Comparison of ENCODE assay signal across 8 cellular contexts in the genomic region with DNA sequence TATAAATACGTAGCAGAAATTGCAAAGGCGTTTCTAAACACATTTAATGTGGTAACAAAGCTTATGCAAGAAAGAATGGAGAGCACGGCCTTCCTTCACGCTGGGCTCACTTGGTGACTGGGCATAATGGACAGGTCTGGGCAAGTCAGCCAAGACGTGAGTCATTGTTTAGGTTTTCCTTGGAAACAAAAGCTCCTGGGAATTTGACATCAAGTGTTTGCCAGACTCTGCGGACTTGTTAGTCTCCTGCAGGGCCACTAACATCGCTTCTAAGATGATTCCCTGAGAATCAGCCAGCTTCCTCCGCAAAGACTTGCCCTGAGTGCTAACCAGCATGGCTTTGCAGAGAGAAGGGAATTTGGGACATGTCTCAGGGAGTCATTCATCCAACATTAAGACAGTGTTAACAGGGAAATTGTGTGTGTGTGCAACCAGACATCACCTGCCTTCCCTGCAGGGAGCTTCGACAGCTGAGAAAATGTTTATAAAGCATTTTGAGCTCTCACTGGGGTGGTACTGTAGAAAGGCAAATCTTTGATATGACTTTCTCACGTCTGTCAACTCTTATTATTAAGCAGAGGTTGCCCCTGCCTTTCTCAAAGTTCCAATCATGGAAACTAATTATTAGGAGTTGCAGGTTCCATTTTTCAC.
DNase-seq lines count a peak whose midpoint lies in the region; ATAC-seq and TF ChIP-seq lines count a peak whose summit lies in the region.
"Had no signal": no experiment of that assay in that cellular context is flagged by ENCODE, and none has a peak within 500 bp of the region (broad histone marks: within the 10 kb centered on the region; RNA-seq: fewer than 3 reads in every experiment).

No MANE protein-coding gene starts in this region.

- no peaks in the 10 kb centered on the region for H3K9me1 ChIP-seq in IMR-90 (ENCODE audit: insufficient read depth, low read length)

- H3K4ac ChIP-seq in IMR-90 (ENCODE audit: low read depth, low read length) = no peak overlapping the region

- H3K9ac ChIP-seq in IMR-90 (ENCODE audit: low read depth, low read length) = no peak overlapping the region

- H3K27me3 Mint-ChIP-seq in WTC11 (ENCODE audit: low read depth) = peaks cover 36% of the 10 kb centered on the region
- H3K27me3 Mint-ChIP-seq in stimulated activated naive B cell treated with anti-CD40 and anti-IgM and Interleukin-4, amounts not matched to agents 10 μg/mL and 1 μg/mL and 100 μg/mL, for 72 hours = no peaks in the 10 kb centered on the region

- H2AK9ac ChIP-seq in IMR-90 (replicated peaks; ENCODE audit: low read depth, low read length, poor library complexity) = no peak overlapping the region

- H3K9me3 ChIP-seq in IMR-90 (ENCODE audit: control insufficient read depth, insufficient read depth, low read length) (peaks cover 6% of the 10 kb centered on the region; the same call in 1 of the 2 replicates), suprapubic skin (no peaks in the 10 kb centered on the region)
- H3K9me3 ChIP-seq: esophagus squamous epithelium had no signal

- H3K36me3 ChIP-seq in IMR-90 (ENCODE audit: control insufficient read depth, insufficient read depth, low read length) = no peaks in the 10 kb centered on the region
- H3K36me3 ChIP-seq in suprapubic skin = no peaks in the 10 kb centered on the region
- H3K36me3 ChIP-seq: esophagus squamous epithelium had no signal

- no peak overlapping the region for H3K4me3 ChIP-seq in IMR-90 (ENCODE audit: insufficient read depth, low read depth, low read length)
- H3K4me3 ChIP-seq in suprapubic skin = no peak overlapping the region
- H3K4me3 ChIP-seq: esophagus squamous epithelium had no signal

- H3K27ac Mint-ChIP-seq in WTC11 = peak overlapping the region; percentile 91
- no peak overlapping the region for H3K27ac Mint-ChIP-seq in stimulated activated naive B cell treated with anti-CD40 and anti-IgM and Interleukin-4, amounts not matched to agents 10 μg/mL and 1 μg/mL and 100 μg/mL, for 72 hours

- no peak overlapping the region for H4K91ac ChIP-seq in IMR-90 (ENCODE audit: insufficient read depth, low read depth, low read length)

- WGBS in IMR-90 (ENCODE audit: extremely low coverage in 2 of 2, insufficient read length in 1 of 2), 2 experiments = 0% methylated on average over 1 of the region's 10 CpGs; no CpG with 5 or more reads in 1 of the 2 experiments
- whole genome bisulfite sequencing in suprapubic skin = 26% methylated on average over 10 of the region's 10 CpGs

- intact Hi-C loops in IMR-90 (cut with micrococcal nuclease) (no loop called here), left ventricle myocardium superior (cut with micrococcal nuclease) (no loop called here)

- in situ Hi-C loops in IMR-90 (cut with MboI; ENCODE audit: low sequenced_read_pairs) = no loop called here

- no peak overlapping the region for H3K18ac ChIP-seq in IMR-90 (ENCODE audit: low read depth, low read length)

- no peak overlapping the region for H4K8ac ChIP-seq in IMR-90 (ENCODE audit: low read depth in 2 of 2, low read length in 2 of 2)

- TF ChIP-seq EP300 in suprapubic skin (IDR thresholded peaks at IDR 0.05) = no peak

- POLR2A ChIA-PET in IMR-90 (lab: Charles Lee; ENCODE audit: unreplicated experiment) = no interaction called here
- POLR2A ChIA-PET in WTC11 (lab: Charles Lee) = no interaction called here

- dilution Hi-C loops in IMR-90 (cut with HindIII; ENCODE audit: low sequenced_read_pairs, unreplicated experiment) = no loop called here

- no peak overlapping the region for H3K4me2 ChIP-seq in IMR-90 (ENCODE audit: low read depth, low read length)

- H3K56ac ChIP-seq in IMR-90 (ENCODE audit: extremely low read depth, insufficient read depth, low read length) = no peak overlapping the region

- BruUV-seq in IMR-90 (replicated peaks; lab: Mats Ljungman, UMichigan) = no TSS peak

- peak; percentile 11 for DNase-seq in IMR-90
- DNase-seq in WTC11 (ENCODE audit: low spot score) = peak; percentile 19
- DNase-seq in left ventricle myocardium superior = no peak
- no peak for DNase-seq in suprapubic skin (ENCODE audit: low spot score in 2 of 2)
- DNase-seq in stimulated activated naive B cell treated with anti-CD40 and anti-IgM and Interleukin-4, amounts not matched to agents 10 μg/mL and 1 μg/mL and 100 μg/mL, for 72 hours = no peak
- DNase-seq: esophagus squamous epithelium had no signal

- no peaks in the 10 kb centered on the region for H3K36me3 Mint-ChIP-seq in WTC11
- H3K36me3 Mint-ChIP-seq in stimulated activated naive B cell treated with anti-CD40 and anti-IgM and Interleukin-4, amounts not matched to agents 10 μg/mL and 1 μg/mL and 100 μg/mL, for 72 hours = no peaks in the 10 kb centered on the region

- H2BK120ac ChIP-seq in IMR-90 (ENCODE audit: low read depth, low read length) = no peak overlapping the region

- TF ChIP-seq CTCF in IMR-90 (conservative IDR thresholded peaks at IDR 0.05; ENCODE audit: low read depth, low read length) (no peak), WTC11 (IDR thresholded peaks at IDR 0.05) (no peak), suprapubic skin (IDR thresholded peaks at IDR 0.05) (no peak)

- CTCF ChIA-PET in IMR-90 (lab: Yijun Ruan, JAX) = interaction anchor here (1.6 kb wide), 1 partner anchor 25 kb away, joined by 3 read pairs; no protein-coding TSS in a partner anchor
- CTCF ChIA-PET in WTC11 (lab: Charles Lee) = interaction anchor here (1.6 kb wide), 1 partner anchor 81 kb away, joined by 7 read pairs; no protein-coding TSS in a partner anchor

- H3K4me3 Mint-ChIP-seq in WTC11 = no peak overlapping the region
- H3K4me3 Mint-ChIP-seq in stimulated activated naive B cell treated with anti-CD40 and anti-IgM and Interleukin-4, amounts not matched to agents 10 μg/mL and 1 μg/mL and 100 μg/mL, for 72 hours = no peak overlapping the region

- no peak for TF ChIP-seq POLR2A in IMR-90 (IDR thresholded peaks at IDR 0.05; ENCODE audit: low read depth, low read length)
- TF ChIP-seq POLR2A in suprapubic skin (IDR thresholded peaks at IDR 0.05) = no peak

- no peaks in the 10 kb centered on the region for H4K20me1 ChIP-seq in IMR-90 (ENCODE audit: insufficient read depth, low read length)

- H3K4me1 Mint-ChIP-seq in WTC11 = peaks cover 73% of the 10 kb centered on the region
- no peaks in the 10 kb centered on the region for H3K4me1 Mint-ChIP-seq in stimulated activated naive B cell treated with anti-CD40 and anti-IgM and Interleukin-4, amounts not matched to agents 10 μg/mL and 1 μg/mL and 100 μg/mL, for 72 hours

- 0 out of 2 replicates have a peak, but pooled peaks cover 2% of the 10 kb centered on the region for H3K9me3 Mint-ChIP-seq in WTC11
- no peaks in the 10 kb centered on the region for H3K9me3 Mint-ChIP-seq in stimulated activated naive B cell treated with anti-CD40 and anti-IgM and Interleukin-4, amounts not matched to agents 10 μg/mL and 1 μg/mL and 100 μg/mL, for 72 hours

- ATAC-seq in IMR-90 (ENCODE audit: low read depth) = no peak
- peak; percentile 88 for ATAC-seq in WTC11
- ATAC-seq in left ventricle myocardium superior = peak; percentile 53
- no peak for ATAC-seq in stimulated activated naive B cell treated with anti-CD40 and anti-IgM and Interleukin-4, amounts not matched to agents 10 μg/mL and 1 μg/mL and 100 μg/mL, for 72 hours (replicated peaks)
- ATAC-seq in GM19328 (IDR thresholded peaks at IDR 0.05; ENCODE audit: unreplicated experiment) = no peak
- no peak for ATAC-seq in HG02798 (IDR thresholded peaks at IDR 0.05; ENCODE audit: poor library complexity, unreplicated experiment)

- H2AFZ ChIP-seq in IMR-90 (replicated peaks; ENCODE audit: low read length, poor library complexity) = no peak overlapping the region

- H3K14ac ChIP-seq in IMR-90 (replicated peaks; ENCODE audit: low read depth, low read length) = no peak overlapping the region

- H2BK20ac ChIP-seq in IMR-90 (ENCODE audit: low read depth, low read length) = no peak overlapping the region

- no peak overlapping the region for H3K27ac ChIP-seq in IMR-90 (ENCODE audit: insufficient read depth, low read length)
- peak overlapping the region; percentile 52 for H3K27ac ChIP-seq in suprapubic skin

- H2BK15ac ChIP-seq in IMR-90 (ENCODE audit: low read depth, low read length) = no peak overlapping the region

- H3K27me3 ChIP-seq in IMR-90 (ENCODE audit: control insufficient read depth, insufficient read depth, low read length) = no peaks in the 10 kb centered on the region
- no peaks in the 10 kb centered on the region for H3K27me3 ChIP-seq in suprapubic skin
- H3K27me3 ChIP-seq: esophagus squamous epithelium had no signal

- H2BK5ac ChIP-seq in IMR-90 (ENCODE audit: low read depth, low read length, poor library complexity, severe bottlenecking) = no peak overlapping the region

- no peak overlapping the region for H2AK5ac ChIP-seq in IMR-90 (ENCODE audit: low read depth, low read length)

- H3K23ac ChIP-seq in IMR-90 (ENCODE audit: low read depth, low read length) = no peak overlapping the region

- no peaks in the 10 kb centered on the region for H3K79me1 ChIP-seq in IMR-90 (ENCODE audit: low read depth in 1 of 2, low read length in 2 of 2)

- no peaks in the 10 kb centered on the region for H3K4me1 ChIP-seq in IMR-90 (ENCODE audit: control insufficient read depth, insufficient read depth, low read length)
- peaks cover 43% of the 10 kb centered on the region for H3K4me1 ChIP-seq in suprapubic skin

- no peak overlapping the region for H4K5ac ChIP-seq in IMR-90 (ENCODE audit: low read depth, low read length)

- TF ChIP-seq RAD21 in IMR-90 (IDR thresholded peaks at IDR 0.05; ENCODE audit: low read length) = no peak

TF ChIP-seq in IMR-90, 13 proteins besides CTCF, POLR2A, EP300 and RAD21 (continues in another document):
- TF ChIP-seq RCOR1 (IDR thresholded peaks at IDR 0.05; ENCODE audit: insufficient replicate concordance, low read length) = no peak

TF ChIP-seq in WTC11, 78 proteins besides CTCF, POLR2A, EP300 and RAD21 (continues in another document):
- TF ChIP-seq, protein P1, sequence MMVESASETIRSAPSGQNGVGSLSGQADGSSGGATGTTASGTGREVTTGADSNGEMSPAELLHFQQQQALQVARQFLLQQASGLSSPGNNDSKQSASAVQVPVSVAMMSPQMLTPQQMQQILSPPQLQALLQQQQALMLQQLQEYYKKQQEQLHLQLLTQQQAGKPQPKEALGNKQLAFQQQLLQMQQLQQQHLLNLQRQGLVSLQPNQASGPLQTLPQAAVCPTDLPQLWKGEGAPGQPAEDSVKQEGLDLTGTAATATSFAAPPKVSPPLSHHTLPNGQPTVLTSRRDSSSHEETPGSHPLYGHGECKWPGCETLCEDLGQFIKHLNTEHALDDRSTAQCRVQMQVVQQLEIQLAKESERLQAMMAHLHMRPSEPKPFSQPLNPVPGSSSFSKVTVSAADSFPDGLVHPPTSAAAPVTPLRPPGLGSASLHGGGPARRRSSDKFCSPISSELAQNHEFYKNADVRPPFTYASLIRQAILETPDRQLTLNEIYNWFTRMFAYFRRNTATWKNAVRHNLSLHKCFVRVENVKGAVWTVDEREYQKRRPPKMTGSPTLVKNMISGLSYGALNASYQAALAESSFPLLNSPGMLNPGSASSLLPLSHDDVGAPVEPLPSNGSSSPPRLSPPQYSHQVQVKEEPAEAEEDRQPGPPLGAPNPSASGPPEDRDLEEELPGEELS (CRISPR knock-in tag; IDR thresholded peaks at IDR 0.05) = peak; percentile 61; the same call in 1 of the 2 replicates

Comparison
In these comparisons a context has a peak if more than half of its experiments do, and no peak if none do; other contexts are left out.
1. ATAC-seq: peak in WTC11 (single experiment) and left ventricle myocardium superior (single experiment); none in IMR-90 (single experiment), stimulated activated naive B cell treated with anti-CD40 and anti-IgM and Interleukin-4, amounts not matched to agents 10 μg/mL and 1 μg/mL and 100 μg/mL, for 72 hours (0 of 2), GM19328 (single experiment) and HG02798 (single experiment).
2. DNase-seq: peak in IMR-90 (single experiment) and WTC11 (single experiment); none in left ventricle myocardium superior (single experiment), suprapubic skin (0 of 2) and stimulated activated naive B cell treated with anti-CD40 and anti-IgM and Interleukin-4, amounts not matched to agents 10 μg/mL and 1 μg/mL and 100 μg/mL, for 72 hours (single experiment).